20 cellular contexts compared by ENCODE assay signal in the genomic region with DNA sequence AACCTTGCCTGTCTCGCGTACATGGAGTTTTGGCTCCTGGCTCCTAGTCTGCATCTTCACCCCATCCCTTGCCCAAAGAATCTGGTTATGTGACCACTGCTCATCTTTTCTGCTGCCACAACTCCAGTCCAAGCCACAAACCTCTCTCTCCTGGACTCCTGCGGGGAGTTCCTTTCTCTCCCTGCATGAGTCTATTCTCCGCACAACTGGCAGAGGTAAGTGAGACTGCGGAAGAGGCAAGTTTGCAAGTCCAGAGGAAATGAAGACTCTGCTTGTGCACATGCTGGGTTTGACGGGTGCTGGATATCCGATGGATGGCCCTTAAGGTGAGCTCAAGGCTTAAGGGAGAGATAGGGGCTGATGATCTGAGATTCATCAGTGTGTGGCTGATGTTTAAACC.
DNase-seq lines count a peak whose midpoint lies in the region; ATAC-seq and TF ChIP-seq lines count a peak whose summit lies in the region.
"Had no signal": no experiment of that assay in that cellular context is flagged by ENCODE, and none has a peak within 500 bp of the region (broad histone marks: within the 10 kb centered on the region; RNA-seq: fewer than 3 reads in every experiment).

No MANE protein-coding gene starts in this region.

- ATAC-seq in IMR-90 (ENCODE audit: low read depth) (no peak), GM21515 (IDR thresholded peaks at IDR 0.05; ENCODE audit: unreplicated experiment) (no peak)
- ATAC-seq: GM12878 had no signal

- peak overlapping the region; percentile 10 for H3K27ac Mint-ChIP-seq in neural progenitor cell
- no peak overlapping the region for H3K27ac Mint-ChIP-seq in activated CD4-positive, alpha-beta T cell treated with anti-CD3 and anti-CD28 coated beads, Interleukin-2, amount 10 ng/mL, durations not matched to agents 24 days and 14 days
- H3K27ac Mint-ChIP-seq: CD8-positive, alpha-beta memory T cell; IgD-negative memory B cell had no signal

- H4K20me1 ChIP-seq in BLaER1 = no peaks in the 10 kb centered on the region
- no peaks in the 10 kb centered on the region for H4K20me1 ChIP-seq in IMR-90 (ENCODE audit: insufficient read depth, low read length)
- H4K20me1 ChIP-seq in neural progenitor cell (ENCODE audit: low read depth) = no peaks in the 10 kb centered on the region

- peak overlapping the region; percentile 96 for H3K4me2 ChIP-seq in BLaER1
- H3K4me2 ChIP-seq in IMR-90 (ENCODE audit: low read depth, low read length) = no peak overlapping the region
- no peak overlapping the region for H3K4me2 ChIP-seq in mesenchymal stem cell (ENCODE audit: low read length, poor library complexity, severe bottlenecking)
- H3K4me2 ChIP-seq in neural progenitor cell = peak overlapping the region; percentile 11

- POLR2A ChIA-PET in IMR-90 (lab: Charles Lee; ENCODE audit: unreplicated experiment) = no interaction called here

- H2BK120ac ChIP-seq in IMR-90 (ENCODE audit: low read depth, low read length) (no peak overlapping the region), mesenchymal stem cell (ENCODE audit: low read depth, low read length) (no peak overlapping the region)

- H3F3A ChIP-seq in neural progenitor cell (ENCODE audit: low read depth) = peaks cover 10% of the 10 kb centered on the region

- no peaks in the 10 kb centered on the region for H3K9me3 ChIP-seq in BLaER1
- no peaks in the 10 kb centered on the region for H3K9me3 ChIP-seq in IMR-90 (ENCODE audit: control insufficient read depth, insufficient read depth, low read length)
- H3K9me3 ChIP-seq in mesenchymal stem cell (ENCODE audit: control insufficient read depth, low read length) = no peaks in the 10 kb centered on the region
- no peaks in the 10 kb centered on the region for H3K9me3 ChIP-seq in neural progenitor cell (ENCODE audit: low read depth)

- no peaks in the 10 kb centered on the region for H3K9me3 Mint-ChIP-seq in neural progenitor cell
- no peaks in the 10 kb centered on the region for H3K9me3 Mint-ChIP-seq in activated CD4-positive, alpha-beta T cell treated with anti-CD3 and anti-CD28 coated beads, Interleukin-2, amount 10 ng/mL, durations not matched to agents 24 days and 14 days
- H3K9me3 Mint-ChIP-seq: CD4-positive, CD25-positive, alpha-beta regulatory T cell; CD8-positive, alpha-beta memory T cell; IgD-negative memory B cell had no signal

- WGBS in IMR-90 (ENCODE audit: extremely low coverage in 2 of 2, insufficient read length in 1 of 2), 2 experiments = 100% methylated on average over 6 of the region's 7 CpGs; no CpG with 5 or more reads in 1 of the 2 experiments
- 94% methylated on average over 7 of the region's 7 CpGs for WGBS in mesenchymal stem cell

- H3K4me3 Mint-ChIP-seq in neural progenitor cell = no peak overlapping the region
- H3K4me3 Mint-ChIP-seq in activated CD4-positive, alpha-beta T cell treated with anti-CD3 and anti-CD28 coated beads, Interleukin-2, amount 10 ng/mL, durations not matched to agents 24 days and 14 days = no peak overlapping the region
- H3K4me3 Mint-ChIP-seq: CD4-positive, CD25-positive, alpha-beta regulatory T cell; CD8-positive, alpha-beta memory T cell; IgD-negative memory B cell had no signal

- no peak for DNase-seq in IMR-90
- no peak for DNase-seq in mesenchymal stem cell
- peak; percentile 37 for DNase-seq in neural progenitor cell (ENCODE audit: low spot score)
- no peak for DNase-seq in stimulated activated CD4-positive, alpha-beta T cell treated with anti-CD3 and anti-CD28 coated beads, Interleukin-4, amount 100 ng/mL, for 4 hours
- no peak for DNase-seq in activated CD4-positive, alpha-beta T cell treated with anti-CD3 and anti-CD28 coated beads, Interleukin-2, amount 10 ng/mL, durations not matched to agents 24 days and 14 days
- DNase-seq: 8988T; C1 segment of cervical spinal cord; CD4-positive, CD25-positive, alpha-beta regulatory T cell; CD8-positive, alpha-beta memory T cell; COR-L47; DMS 273 treated with DMSO at 0.1 percent for 48 hours; DMS53; DND-41; EL; HCEC 1CT had no signal

- H4K91ac ChIP-seq in IMR-90 (ENCODE audit: insufficient read depth, low read depth, low read length) (peak overlapping the region; percentile 23), mesenchymal stem cell (ENCODE audit: low read length) (no peak overlapping the region)

- no peak for TF ChIP-seq RAD21 in IMR-90 (IDR thresholded peaks at IDR 0.05; ENCODE audit: low read length)

- TF ChIP-seq CTCF in IMR-90 (conservative IDR thresholded peaks at IDR 0.05; ENCODE audit: low read depth, low read length) (no peak), neural progenitor cell (IDR thresholded peaks at IDR 0.05) (no peak)

- dilution Hi-C loops in IMR-90 (cut with HindIII; ENCODE audit: low sequenced_read_pairs, unreplicated experiment) = no loop called here

- no peak overlapping the region for H2BK5ac ChIP-seq in IMR-90 (ENCODE audit: low read depth, low read length, poor library complexity, severe bottlenecking)
- H2BK5ac ChIP-seq in mesenchymal stem cell (ENCODE audit: low read depth, low read length, poor library complexity, severe bottlenecking) = no peak overlapping the region

- intact Hi-C loops in IMR-90 (cut with micrococcal nuclease) = loop anchor here (10.0 kb wide), 1 partner anchor 124 kb away; no protein-coding TSS in a partner anchor
- intact Hi-C loops in activated CD4-positive, alpha-beta T cell treated with anti-CD3 and anti-CD28 coated beads, Interleukin-2, amount 10 ng/mL, durations not matched to agents 24 days and 14 days (cut with micrococcal nuclease) = no loop called here

- no peaks in the 10 kb centered on the region for H3K79me2 ChIP-seq in neural progenitor cell (ENCODE audit: low read depth)

- no peaks in the 10 kb centered on the region; a peak in 1 of 4 replicates for H3K79me1 ChIP-seq in IMR-90 (ENCODE audit: low read depth in 1 of 2, low read length in 2 of 2)
- no peaks in the 10 kb centered on the region for H3K79me1 ChIP-seq in mesenchymal stem cell (replicated peaks; ENCODE audit: low read length, poor library complexity, severe bottlenecking)

- CTCF ChIA-PET in IMR-90 (lab: Yijun Ruan, JAX) = no interaction called here

- H3K18ac ChIP-seq in IMR-90 (ENCODE audit: low read depth, low read length) (no peak overlapping the region), mesenchymal stem cell (ENCODE audit: low read depth in 1 of 2, low read length in 2 of 2) (peak overlapping the region in 1 of 2 experiments; percentile 5)

- no peak for TF ChIP-seq POLR2A in IMR-90 (IDR thresholded peaks at IDR 0.05; ENCODE audit: low read depth, low read length)

- H3K56ac ChIP-seq in IMR-90 (ENCODE audit: extremely low read depth, insufficient read depth, low read length) = no peak overlapping the region

- H3K27me3 ChIP-seq in BLaER1 (no peaks in the 10 kb centered on the region), IMR-90 (ENCODE audit: control insufficient read depth, insufficient read depth, low read length) (peaks cover 3% of the 10 kb centered on the region; the same call in 1 of the 2 replicates), mesenchymal stem cell (ENCODE audit: control insufficient read depth in 1 of 2, insufficient read depth in 1 of 2, low read length in 2 of 2) (no peaks in the 10 kb centered on the region), neural progenitor cell (no peaks in the 10 kb centered on the region)

- H3K4me1 ChIP-seq in BLaER1 (peaks cover 88% of the 10 kb centered on the region), IMR-90 (ENCODE audit: control insufficient read depth, insufficient read depth, low read length) (peaks cover 10% of the 10 kb centered on the region), mesenchymal stem cell (ENCODE audit: control insufficient read depth, insufficient read depth, low read depth, low read length) (peaks cover 8% of the 10 kb centered on the region), neural progenitor cell (peaks cover 9% of the 10 kb centered on the region)

- H2AFZ ChIP-seq in IMR-90 (replicated peaks; ENCODE audit: low read length, poor library complexity) = no peak overlapping the region
- no peak overlapping the region for H2AFZ ChIP-seq in mesenchymal stem cell (ENCODE audit: low read depth, low read length)
- H2AFZ ChIP-seq in neural progenitor cell (replicated peaks) = no peak overlapping the region

- H3K4me3 ChIP-seq in BLaER1 (no peak overlapping the region; the same call in 1 of the 2 replicates), IMR-90 (ENCODE audit: insufficient read depth, low read depth, low read length) (no peak overlapping the region), mesenchymal stem cell (ENCODE audit: insufficient read depth in 1 of 2, low read depth in 1 of 2, low read length in 2 of 2) (no peak overlapping the region), neural progenitor cell (no peak overlapping the region)
- H3K4me3 ChIP-seq: GM12878 had no signal

- H3K27me3 Mint-ChIP-seq in neural progenitor cell (ENCODE audit: insufficient read depth, low read depth) = no peaks in the 10 kb centered on the region
- H3K27me3 Mint-ChIP-seq in activated CD4-positive, alpha-beta T cell treated with anti-CD3 and anti-CD28 coated beads, Interleukin-2, amount 10 ng/mL, durations not matched to agents 24 days and 14 days = peaks cover 5% of the 10 kb centered on the region
- H3K27me3 Mint-ChIP-seq: IgD-negative memory B cell had no signal

- H3K23ac ChIP-seq in IMR-90 (ENCODE audit: low read depth, low read length) = no peak overlapping the region
- no peak overlapping the region for H3K23ac ChIP-seq in mesenchymal stem cell (ENCODE audit: low read length in 2 of 2)

- no peak overlapping the region for H2BK15ac ChIP-seq in IMR-90 (ENCODE audit: low read depth, low read length)
- H2BK15ac ChIP-seq in mesenchymal stem cell (ENCODE audit: low read depth, poor library complexity, severe bottlenecking) = no peak overlapping the region

- peak overlapping the region; percentile 56; the same call in 1 of the 2 replicates for H2AK5ac ChIP-seq in IMR-90 (ENCODE audit: low read depth, low read length)
- peak overlapping the region; percentile 88 for H2AK5ac ChIP-seq in mesenchymal stem cell (ENCODE audit: low read length, severe bottlenecking)

- no peak overlapping the region for H4K5ac ChIP-seq in IMR-90 (ENCODE audit: low read depth, low read length)

- H3K4ac ChIP-seq in IMR-90 (ENCODE audit: low read depth, low read length) (no peak overlapping the region; the same call in 1 of the 2 replicates), mesenchymal stem cell (ENCODE audit: low read depth in 1 of 2, low read length in 2 of 2) (no peak overlapping the region)

- BruUV-seq in IMR-90 (replicated peaks; lab: Mats Ljungman, UMichigan) = no TSS peak

- H2BK12ac ChIP-seq in mesenchymal stem cell (ENCODE audit: low read length in 2 of 2) = peak overlapping the region in 1 of 2 experiments; percentile 33

- in situ Hi-C loops in IMR-90 (cut with MboI; ENCODE audit: low sequenced_read_pairs) = no loop called here

- H3K14ac ChIP-seq in IMR-90 (replicated peaks; ENCODE audit: low read depth, low read length) (no peak overlapping the region), mesenchymal stem cell (ENCODE audit: low read length in 2 of 2) (no peak overlapping the region)

- no peak overlapping the region for H2AK9ac ChIP-seq in IMR-90 (replicated peaks; ENCODE audit: low read depth, low read length, poor library complexity)

- H4K8ac ChIP-seq in IMR-90 (ENCODE audit: low read depth in 2 of 2, low read length in 2 of 2) (no peak overlapping the region), mesenchymal stem cell (ENCODE audit: low read length) (no peak overlapping the region)

- H2BK20ac ChIP-seq in IMR-90 (ENCODE audit: low read depth, low read length) = peak overlapping the region; percentile 33

- H3K9ac ChIP-seq in BLaER1 (0 out of 2 replicates have a peak overlapping the region, but pooled peaks have one; percentile 77), IMR-90 (ENCODE audit: low read depth, low read length) (no peak overlapping the region), mesenchymal stem cell (ENCODE audit: low read length) (no peak overlapping the region), neural progenitor cell (no peak overlapping the region)

- peak overlapping the region; percentile 88 for H3K27ac ChIP-seq in BLaER1
- no peak overlapping the region for H3K27ac ChIP-seq in IMR-90 (ENCODE audit: insufficient read depth, low read length)
- no peak overlapping the region for H3K27ac ChIP-seq in mesenchymal stem cell (ENCODE audit: low read length, poor library complexity, severe bottlenecking)
- no peak overlapping the region for H3K27ac ChIP-seq in neural progenitor cell
- H3K27ac ChIP-seq: HL-60 had no signal

- H3K9me1 ChIP-seq in IMR-90 (ENCODE audit: insufficient read depth, low read length) = peaks cover 9% of the 10 kb centered on the region

- H3K36me3 ChIP-seq in BLaER1 = peaks cover 9% of the 10 kb centered on the region; the same call in 1 of the 2 replicates
- no peaks in the 10 kb centered on the region for H3K36me3 ChIP-seq in IMR-90 (ENCODE audit: control insufficient read depth, insufficient read depth, low read length)
- H3K36me3 ChIP-seq in mesenchymal stem cell (ENCODE audit: control insufficient read depth in 1 of 2, insufficient read depth in 2 of 2, low read depth in 1 of 2, low read length in 2 of 2) = peaks cover 0 to 4% of the 10 kb centered on the region in 2 experiments
- no peaks in the 10 kb centered on the region for H3K36me3 ChIP-seq in neural progenitor cell

- H3K4me1 Mint-ChIP-seq in neural progenitor cell = peaks cover 6% of the 10 kb centered on the region
- no peaks in the 10 kb centered on the region for H3K4me1 Mint-ChIP-seq in activated CD4-positive, alpha-beta T cell treated with anti-CD3 and anti-CD28 coated beads, Interleukin-2, amount 10 ng/mL, durations not matched to agents 24 days and 14 days
- H3K4me1 Mint-ChIP-seq: CD4-positive, CD25-positive, alpha-beta regulatory T cell had no signal

- H3K36me3 Mint-ChIP-seq in neural progenitor cell = no peaks in the 10 kb centered on the region
- H3K36me3 Mint-ChIP-seq in activated CD4-positive, alpha-beta T cell treated with anti-CD3 and anti-CD28 coated beads, Interleukin-2, amount 10 ng/mL, durations not matched to agents 24 days and 14 days (ENCODE audit: low read depth) = no peaks in the 10 kb centered on the region

Comparison
In these comparisons a context has a peak if more than half of its experiments do, and no peak if none do; other contexts are left out.
1. H3K4me2 ChIP-seq: peak in BLaER1 (single experiment) and neural progenitor cell (single experiment); none in IMR-90 (single experiment) and mesenchymal stem cell (single experiment).